1 cellular context compared by ENCODE assay signal in the genomic region with DNA sequence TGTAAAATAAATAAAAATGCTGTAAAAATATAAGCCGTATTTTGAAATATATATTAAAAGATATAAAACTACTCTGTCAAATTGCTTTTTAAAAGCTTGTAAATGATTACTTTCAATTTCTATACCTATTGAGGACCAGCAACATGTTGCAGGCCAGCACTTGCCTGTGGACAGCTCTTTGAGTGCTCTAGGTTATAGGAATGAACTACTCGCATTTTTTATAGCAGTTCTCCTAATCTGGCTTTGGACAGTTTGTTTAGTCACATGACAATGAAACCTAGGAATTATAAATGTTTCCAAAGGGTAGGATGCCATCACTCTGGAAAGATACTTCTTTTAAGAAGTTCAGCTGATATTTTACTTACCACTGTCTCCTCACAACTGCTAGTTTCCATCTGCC.
TF ChIP-seq lines count a peak whose summit lies in the region.

No MANE protein-coding gene starts in this region.

TF ChIP-seq in HCT116, 20 proteins besides CTCF, POLR2A, EP300 and RAD21 (continued from another document):
- TF ChIP-seq ATF3 (IDR thresholded peaks at IDR 0.05), result no peak
- TF ChIP-seq YY1 (IDR thresholded peaks at IDR 0.05; ENCODE audit: extremely low read depth, insufficient replicate concordance, low read depth, low read length), result no peak
